ENCODE assay signal across 16 cellular contexts in genomic region chr13:38755792-38756191, GRCh38.
A peak's percentile ranks its signal among the peaks of the same experiment; 100 is the strongest.
DNase-seq lines count a peak whose midpoint lies in the region; ATAC-seq and TF ChIP-seq lines count a peak whose summit lies in the region.
"Had no signal": no experiment of that assay in that cellular context is flagged by ENCODE, and none has a peak within 500 bp of the region (broad histone marks: within the 10 kb centered on the region; RNA-seq: fewer than 3 reads in every experiment).

No MANE protein-coding gene starts in this region.

- CTCF ChIA-PET in activated naive CD4-positive, alpha-beta T cell treated with anti-CD3 and anti-CD28 coated beads, Interleukin-2, amount 10 ng/mL, durations not matched to agents 7 days and 5 days (lab: Charles Lee), result no interaction called here

- no peaks in the 10 kb centered on the region for H3K4me1 ChIP-seq in stomach
- H3K4me1 ChIP-seq: BLaER1 had no signal

- no peak overlapping the region for H3K27ac ChIP-seq in stomach
- H3K27ac ChIP-seq: BLaER1, KMS-11 had no signal

- no peaks in the 10 kb centered on the region for H3K27me3 ChIP-seq in stomach

- WGBS in stomach, 5 donors, result 77 to 92% (median 88%) methylated on average over 2 of the region's 2 CpGs

- no peaks in the 10 kb centered on the region for H3K9me3 ChIP-seq in stomach
- H3K9me3 ChIP-seq: BLaER1, SK-N-SH had no signal

- intact Hi-C loops in stomach (cut with DNase I; ENCODE audit: low total_unique reads), result no loop called here

- H3K27ac Mint-ChIP-seq in activated naive CD4-positive, alpha-beta T cell treated with anti-CD3 and anti-CD28 coated beads, Interleukin-2, amount 10 ng/mL, durations not matched to agents 7 days and 5 days, result no peak overlapping the region
- H3K27ac Mint-ChIP-seq: CD8-positive, alpha-beta T cell; T-cell had no signal

- no peak overlapping the region for H3K4me3 Mint-ChIP-seq in activated naive CD4-positive, alpha-beta T cell treated with anti-CD3 and anti-CD28 coated beads, Interleukin-2, amount 10 ng/mL, durations not matched to agents 7 days and 5 days
- H3K4me3 Mint-ChIP-seq: CD8-positive, alpha-beta T cell; T-cell had no signal

- H3K9me3 Mint-ChIP-seq in activated naive CD4-positive, alpha-beta T cell treated with anti-CD3 and anti-CD28 coated beads, Interleukin-2, amount 10 ng/mL, durations not matched to agents 7 days and 5 days, result no peaks in the 10 kb centered on the region
- H3K9me3 Mint-ChIP-seq: CD8-positive, alpha-beta T cell; T-cell had no signal

- no peak overlapping the region for H3K4me3 ChIP-seq in stomach
- H3K4me3 ChIP-seq: BLaER1 had no signal

- H3K4me1 Mint-ChIP-seq in activated naive CD4-positive, alpha-beta T cell treated with anti-CD3 and anti-CD28 coated beads, Interleukin-2, amount 10 ng/mL, durations not matched to agents 7 days and 5 days, result no peaks in the 10 kb centered on the region
- H3K4me1 Mint-ChIP-seq: T-cell had no signal

- no peaks in the 10 kb centered on the region for H3K36me3 ChIP-seq in stomach
- H3K36me3 ChIP-seq: BLaER1 had no signal

- TF ChIP-seq CTCF in stomach (IDR thresholded peaks at IDR 0.05), result no peak

- H3K27me3 Mint-ChIP-seq in activated naive CD4-positive, alpha-beta T cell treated with anti-CD3 and anti-CD28 coated beads, Interleukin-2, amount 10 ng/mL, durations not matched to agents 7 days and 5 days, result no peaks in the 10 kb centered on the region

- no peaks in the 10 kb centered on the region for H3K36me3 Mint-ChIP-seq in activated naive CD4-positive, alpha-beta T cell treated with anti-CD3 and anti-CD28 coated beads, Interleukin-2, amount 10 ng/mL, durations not matched to agents 7 days and 5 days
- H3K36me3 Mint-ChIP-seq: CD8-positive, alpha-beta T cell; T-cell had no signal

- TF ChIP-seq POLR2A in stomach (IDR thresholded peaks at IDR 0.05), result no peak

- no peak for ATAC-seq in HG03460 (IDR thresholded peaks at IDR 0.05; ENCODE audit: unreplicated experiment)
- ATAC-seq: CD8-positive, alpha-beta T cell; T-cell had no signal

- DNase-seq in NCI-H345 (lab: John Stamatoyannopoulos, UW), result peak; percentile 16
- DNase-seq in NCI-H345 treated with DMSO at 0.1 percent for 48 hours (lab: John Stamatoyannopoulos, UW; ENCODE audit: unreplicated experiment), result no peak
- DNase-seq in NCI-H2081 treated with DMSO at 0.1 percent for 48 hours (lab: John Stamatoyannopoulos, UW), result peak; percentile 48
- peak; percentile 87 for DNase-seq in SHP77 treated with DMSO at 0.1 percent for 48 hours (lab: John Stamatoyannopoulos, UW)
- peak; percentile 60 for DNase-seq in stomach
- no peak for DNase-seq in T-helper 1 cell
- DNase-seq in activated naive CD4-positive, alpha-beta T cell treated with anti-CD3 and anti-CD28 coated beads, Interleukin-2, amount 10 ng/mL, durations not matched to agents 7 days and 5 days, result no peak
- DNase-seq: CD8-positive, alpha-beta T cell; GF-D8; NCI-H187; NCI-H526; SK-N-SH; T-cell had no signal

- TF ChIP-seq EP300 in stomach (IDR thresholded peaks at IDR 0.05), result no peak

Comparison
In these comparisons a context has a peak if more than half of its experiments do, and no peak if none do; other contexts are left out.
1. DNase-seq: peak in NCI-H345 (single experiment), NCI-H2081 treated with DMSO at 0.1 percent for 48 hours (single experiment), SHP77 treated with DMSO at 0.1 percent for 48 hours (single experiment) and stomach (single experiment); none in NCI-H345 treated with DMSO at 0.1 percent for 48 hours (single experiment), T-helper 1 cell (0 of 5) and activated naive CD4-positive, alpha-beta T cell treated with anti-CD3 and anti-CD28 coated beads, Interleukin-2, amount 10 ng/mL, durations not matched to agents 7 days and 5 days (single experiment).